ENCODE assay signal across 8 cellular contexts in genomic region chr2:105328281-105329196, GRCh38. TPM values are rescaled to one million over a fixed set of nuclear protein-coding genes. Genes with fewer than 3 reads are reported as not detected.
A peak's percentile ranks its signal among the peaks of the same experiment; 100 is the strongest.
DNase-seq lines count a peak whose midpoint lies in the region; ATAC-seq and TF ChIP-seq lines count a peak whose summit lies in the region.

No MANE protein-coding gene starts in this region.

- H3K27ac Mint-ChIP-seq in MCF 10A (ENCODE audit: low read depth, unreplicated experiment), result peak overlapping the region; percentile 59
- H3K27ac Mint-ChIP-seq in immature natural killer cell, result peak overlapping the region; percentile 84 to 99 (median 91)

- H3K27me3 ChIP-seq in skeletal muscle satellite cell (ENCODE audit: control insufficient read depth, insufficient read depth, low read length), result no peaks in the 10 kb centered on the region

- peaks cover 63% of the 10 kb centered on the region for H3K4me1 ChIP-seq in skeletal muscle satellite cell (ENCODE audit: control insufficient read depth, insufficient read depth, low read length)

- H3K9me3 ChIP-seq in skeletal muscle satellite cell (replicated peaks; ENCODE audit: low read length), result no peaks in the 10 kb centered on the region

- H3K4me1 Mint-ChIP-seq in MCF 10A (ENCODE audit: insufficient read depth, unreplicated experiment) (peaks cover 20% of the 10 kb centered on the region), immature natural killer cell (peaks cover 36 to 48% of the 10 kb centered on the region in 2 donors)

- intact Hi-C loops in MCF 10A (cut with micrococcal nuclease), result no loop called here

- POLR2A ChIA-PET in RWPE1 (lab: Yijun Ruan, JAX; ENCODE audit: low non-redundant PET), result no interaction called here
- POLR2A ChIA-PET in MCF 10A (lab: Yijun Ruan, JAX), result interaction anchor here (0.5 to 3.7 kb wide), 15 partner anchors 8 to 865 kb away, joined by 3 to 48 read pairs (median 3); partner anchors contain the start of genes C2orf49 and FHL2

- CTCF ChIA-PET in RWPE1 (lab: Yijun Ruan, JAX) (interaction anchor here (0.6 to 1.0 kb wide), 2 partner anchors 12 to 15 kb away, joined by 3 read pairs; no protein-coding TSS in a partner anchor), MCF 10A (lab: Yijun Ruan, JAX) (interaction anchor here (0.6 to 2.5 kb wide), 10 partner anchors 8 to 212 kb away, joined by 3 to 8 read pairs (median 3); no protein-coding TSS in a partner anchor)

- H3K9me3 Mint-ChIP-seq in MCF 10A (ENCODE audit: unreplicated experiment) (no peaks in the 10 kb centered on the region), immature natural killer cell (no peaks in the 10 kb centered on the region)

- H3K27ac ChIP-seq in RWPE1, result peak overlapping the region; percentile 86

- H3K27me3 Mint-ChIP-seq in MCF 10A (ENCODE audit: insufficient read depth, unreplicated experiment) (no peaks in the 10 kb centered on the region), immature natural killer cell (ENCODE audit: low read depth in 3 of 3) (peaks cover 0 to 18% (median 14%) of the 10 kb centered on the region in 3 donors)

- ATAC-seq in HG02678 (IDR thresholded peaks at IDR 0.05; ENCODE audit: unreplicated experiment), result peak; percentile 22
- ATAC-seq in GM21529 (IDR thresholded peaks at IDR 0.05; ENCODE audit: unreplicated experiment), result no peak

- H3K4me3 Mint-ChIP-seq in MCF 10A (ENCODE audit: unreplicated experiment) (peak overlapping the region; percentile 76), immature natural killer cell (peak overlapping the region; percentile 81 to 95 (median 89))

- peak; percentile 93 for DNase-seq in DMS53 (lab: John Stamatoyannopoulos, UW)
- DNase-seq in RWPE1 (ENCODE audit: low spot score), result peak; percentile 34
- peak; percentile 33 for DNase-seq in MCF 10A (ENCODE audit: unreplicated experiment)
- DNase-seq in immature natural killer cell, result peak; percentile 43 to 54 (median 51)
- no peak for DNase-seq in GM19240 (ENCODE audit: insufficient read length, low spot score)

- H3K36me3 Mint-ChIP-seq in MCF 10A (ENCODE audit: insufficient read depth, unreplicated experiment), result peaks cover 5% of the 10 kb centered on the region
- no peaks in the 10 kb centered on the region for H3K36me3 Mint-ChIP-seq in immature natural killer cell

- H3K9ac ChIP-seq in skeletal muscle satellite cell (ENCODE audit: low read depth, low read length), result peak overlapping the region; percentile 77

- peak overlapping the region; percentile 92 for H3K4me2 ChIP-seq in skeletal muscle satellite cell (ENCODE audit: low read length)

- no TSS peak for BruUV-seq in MCF 10A (replicated peaks; lab: Mats Ljungman, UMichigan)

- TF ChIP-seq CTCF in RWPE1 (conservative IDR thresholded peaks at IDR 0.05; ENCODE audit: low read depth), result no peak
- TF ChIP-seq CTCF in MCF 10A (IDR thresholded peaks at IDR 0.05; ENCODE audit: unreplicated experiment), result no peak

- H3K4me3 ChIP-seq in skeletal muscle satellite cell (ENCODE audit: low read length), result peak overlapping the region; percentile 76

- no peaks in the 10 kb centered on the region for H3K36me3 ChIP-seq in skeletal muscle satellite cell (ENCODE audit: insufficient read depth, low read length)

RNA-seq across cellular contexts. Expression of gene TGFBRAP1, which starts 1.0 kb away (rescaled TPM):
- total RNA-seq in MCF 10A (2022), result 16.8 and 19.3 TPM in 2 replicates
- polyA plus RNA-seq in immature natural killer cell, result 10 to 100 TPM; 10.7 to 29.8 (median 15.7) TPM
- 14.2 and 14.4 TPM in 2 replicates for total RNA-seq in skeletal muscle satellite cell (2012; rRNA removed)

RNA-seq across cellular contexts. Expression of gene C2orf49, which starts 8.8 kb away (rescaled TPM):
- total RNA-seq in MCF 10A (2022), result 24.2 and 24.5 TPM in 2 replicates
- 10 to 100 TPM in 2 of 3 donors, 1 to 10 TPM in 1; 4.6 to 12.2 (median 11.1) TPM for polyA plus RNA-seq in immature natural killer cell
- 14.0 and 16.5 TPM in 2 replicates for total RNA-seq in skeletal muscle satellite cell (2012; rRNA removed)
